13 cellular contexts compared by ENCODE assay signal in the genomic region with DNA sequence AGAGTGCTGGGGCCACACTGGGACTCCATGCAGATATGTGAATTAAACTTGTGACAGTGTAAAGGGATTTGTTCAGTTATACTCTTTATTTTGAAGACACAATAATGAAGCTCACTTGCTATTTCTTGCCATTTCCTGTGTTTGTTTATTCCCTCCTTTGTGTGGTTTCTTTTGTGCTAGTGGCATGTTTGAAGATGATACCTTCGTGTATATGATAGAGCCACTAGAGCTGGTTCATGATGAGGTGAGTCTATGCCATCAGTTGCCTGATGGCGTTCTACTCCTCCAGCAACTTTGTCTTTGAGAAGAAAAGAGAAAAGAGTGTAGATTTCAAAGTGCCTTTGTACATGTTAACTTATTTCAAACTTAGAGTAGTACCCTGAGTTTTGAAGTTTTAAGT.
DNase-seq lines count a peak whose midpoint lies in the region; ATAC-seq and TF ChIP-seq lines count a peak whose summit lies in the region.
"Had no signal": no experiment of that assay in that cellular context is flagged by ENCODE, and none has a peak within 500 bp of the region (broad histone marks: within the 10 kb centered on the region; RNA-seq: fewer than 3 reads in every experiment).

No MANE protein-coding gene starts in this region.

- H3K9me3 ChIP-seq in CD4-positive, alpha-beta memory T cell (ENCODE audit: control insufficient read depth in 1 of 2, low read length in 2 of 2): no peaks in the 10 kb centered on the region
- no peaks in the 10 kb centered on the region for H3K9me3 ChIP-seq in DND-41 (ENCODE audit: insufficient read depth, low read length, severe bottlenecking)
- H3K9me3 ChIP-seq in T-helper 17 cell (ENCODE audit: control insufficient read depth, low read length, poor library complexity, severe bottlenecking): no peaks in the 10 kb centered on the region
- no peaks in the 10 kb centered on the region for H3K9me3 ChIP-seq in thymus (ENCODE audit: control insufficient read depth)
- H3K9me3 ChIP-seq: A549, BE2C, HAP-1 had no signal

- H3K36me3 ChIP-seq in CD4-positive, alpha-beta memory T cell (ENCODE audit: insufficient read depth, low read length): no peaks in the 10 kb centered on the region
- no peaks in the 10 kb centered on the region for H3K36me3 ChIP-seq in DND-41 (ENCODE audit: insufficient read depth, low read length)
- no peaks in the 10 kb centered on the region for H3K36me3 ChIP-seq in thymus (ENCODE audit: control insufficient read depth, insufficient read depth)
- H3K36me3 ChIP-seq: BE2C, HAP-1 had no signal

- no peaks in the 10 kb centered on the region for H4K20me1 ChIP-seq in DND-41 (ENCODE audit: insufficient read depth, low read length)

- POLR2A ChIA-PET in CD4-positive, alpha-beta memory T cell (lab: Charles Lee; ENCODE audit: partially characterized antibody): interaction anchor here (0.7 to 1.9 kb wide), 5 partner anchors 12 to 100 kb away, joined by 3 to 11 read pairs (median 5); partner anchors contain the start of gene ADAM23

- WGBS in thymus: 17% methylated on average over 2 of the region's 2 CpGs

- peak in 4 of 5 donors; percentile 33 to 40 (median 36) for DNase-seq in CD4-positive, alpha-beta memory T cell
- DNase-seq in DND-41: no peak
- DNase-seq in T-helper 17 cell: no peak
- no peak for DNase-seq in HT-29 (ENCODE audit: low spot score)
- DNase-seq: BE2C, DMS53 had no signal

- ATAC-seq in DND-41 (ENCODE audit: insufficient read depth, low read depth) (peak; percentile 37; the same call in 1 of the 3 replicates), T-helper 17 cell (peak; percentile 80), GM19397 (IDR thresholded peaks at IDR 0.05; ENCODE audit: unreplicated experiment) (no peak)
- ATAC-seq: A549, GM12878, K562 had no signal

- H3K4me3 Mint-ChIP-seq in CD4-positive, alpha-beta memory T cell: peak overlapping the region in 5 of 8 donors; percentile 2 to 39 (median 22)
- H3K4me3 Mint-ChIP-seq in T-helper 17 cell: peak overlapping the region; percentile 73

- H3K36me3 Mint-ChIP-seq in CD4-positive, alpha-beta memory T cell: no peaks in the 10 kb centered on the region
- no peaks in the 10 kb centered on the region for H3K36me3 Mint-ChIP-seq in T-helper 17 cell (ENCODE audit: low read depth)

- intact Hi-C loops in CD4-positive, alpha-beta memory T cell (cut with micrococcal nuclease): no loop called here

- no peak overlapping the region for H3K4me2 ChIP-seq in DND-41 (ENCODE audit: insufficient read depth, low read length)
- H3K4me2 ChIP-seq: A549 had no signal

- TF ChIP-seq CTCF in DND-41 (IDR thresholded peaks at IDR 0.05; ENCODE audit: borderline replicate concordance, extremely low read depth, low read length, poor library complexity, severe bottlenecking): no peak

- H2AFZ ChIP-seq in DND-41 (ENCODE audit: low read depth, low read length): no peak overlapping the region

- H3K27ac Mint-ChIP-seq in CD4-positive, alpha-beta memory T cell: peak overlapping the region in 4 of 7 donors; percentile 2 to 83 (median 37)
- peak overlapping the region; percentile 79 for H3K27ac Mint-ChIP-seq in T-helper 17 cell

- H3K4me3 ChIP-seq in CD4-positive, alpha-beta memory T cell (ENCODE audit: low read length in 2 of 2): no peak overlapping the region
- H3K4me3 ChIP-seq in DND-41 (ENCODE audit: low read depth in 1 of 2, low read length in 2 of 2): no peak overlapping the region
- no peak overlapping the region for H3K4me3 ChIP-seq in thymus (ENCODE audit: low read length)
- H3K4me3 ChIP-seq: A549, GM12878, HAP-1, K562 had no signal

- peaks cover 0 to 3% of the 10 kb centered on the region in 2 donors for H3K27me3 Mint-ChIP-seq in CD4-positive, alpha-beta memory T cell
- no peaks in the 10 kb centered on the region for H3K27me3 Mint-ChIP-seq in T-helper 17 cell

- peaks cover 9% of the 10 kb centered on the region for H3K4me1 ChIP-seq in CD4-positive, alpha-beta memory T cell (ENCODE audit: insufficient read depth, low read length)
- H3K4me1 ChIP-seq in DND-41 (ENCODE audit: insufficient read depth, low read length): no peaks in the 10 kb centered on the region
- H3K4me1 ChIP-seq in thymus (ENCODE audit: control insufficient read depth, insufficient read depth, low read length): peaks cover 5% of the 10 kb centered on the region
- H3K4me1 ChIP-seq: A549, BE2C, HAP-1 had no signal

- peaks cover 0 to 5% (median 0%) of the 10 kb centered on the region in 8 donors for H3K9me3 Mint-ChIP-seq in CD4-positive, alpha-beta memory T cell

- no peak overlapping the region for H3K9ac ChIP-seq in DND-41 (ENCODE audit: low read depth, low read length)

- no peaks in the 10 kb centered on the region for H3K79me2 ChIP-seq in DND-41 (ENCODE audit: insufficient read depth, low read length)

- no peak overlapping the region for H3K27ac ChIP-seq in CD4-positive, alpha-beta memory T cell (ENCODE audit: low read depth, low read length)
- H3K27ac ChIP-seq in DND-41 (ENCODE audit: low read length) (no peak overlapping the region), thymus (ENCODE audit: low read depth) (peak overlapping the region; percentile 42)
- H3K27ac ChIP-seq: A549, C4-2B had no signal

- H3K27me3 ChIP-seq in CD4-positive, alpha-beta memory T cell (ENCODE audit: insufficient read depth, low read length): no peaks in the 10 kb centered on the region
- H3K27me3 ChIP-seq in DND-41 (ENCODE audit: insufficient read depth, low read length, poor library complexity) (no peaks in the 10 kb centered on the region), thymus (ENCODE audit: control insufficient read depth, insufficient read depth) (no peaks in the 10 kb centered on the region)
- H3K27me3 ChIP-seq: BE2C had no signal

- CTCF ChIA-PET in CD4-positive, alpha-beta memory T cell (lab: Charles Lee; ENCODE audit: partially characterized antibody): interaction anchor here (1.9 kb wide), 1 partner anchor 15 kb away, joined by 7 read pairs; no protein-coding TSS in a partner anchor

- H3K4me1 Mint-ChIP-seq in CD4-positive, alpha-beta memory T cell: peaks cover 16 to 33% (median 18%) of the 10 kb centered on the region in 4 donors
- peaks cover 18% of the 10 kb centered on the region for H3K4me1 Mint-ChIP-seq in T-helper 17 cell

Comparison
In these comparisons a context has a peak if more than half of its experiments do, and no peak if none do; other contexts are left out.
1. DNase-seq: peak in CD4-positive, alpha-beta memory T cell (4 of 5); none in DND-41 (single experiment), T-helper 17 cell (0 of 3) and HT-29 (single experiment).